ENCODE assay signal across 1 cellular context in genomic region chr2:89829828-89830227, GRCh38.
TF ChIP-seq lines count a peak whose summit lies in the region.

No MANE protein-coding gene starts in this region.

TF ChIP-seq in H1, 55 proteins besides CTCF, POLR2A, EP300 and RAD21:
- TF ChIP-seq USF2 (IDR thresholded peaks at IDR 0.05; ENCODE audit: low read length) (no peak), CBX5 (IDR thresholded peaks at IDR 0.05; ENCODE audit: low read depth, low read length) (peak; percentile 24; the same call in 1 of the 2 replicates), CTBP2 (IDR thresholded peaks at IDR 0.05; ENCODE audit: borderline replicate concordance, insufficient read depth, insufficient read length, low read length) (no peak), CBX8 (IDR thresholded peaks at IDR 0.05; ENCODE audit: borderline replicate concordance, low read depth, low read length) (0 out of 2 replicates have a peak, but pooled peaks have one; percentile 0), NRF1 (IDR thresholded peaks at IDR 0.05; ENCODE audit: low read depth, low read length) (no peak)
